ENCODE assay signal across 12 cellular contexts in the genomic region with DNA sequence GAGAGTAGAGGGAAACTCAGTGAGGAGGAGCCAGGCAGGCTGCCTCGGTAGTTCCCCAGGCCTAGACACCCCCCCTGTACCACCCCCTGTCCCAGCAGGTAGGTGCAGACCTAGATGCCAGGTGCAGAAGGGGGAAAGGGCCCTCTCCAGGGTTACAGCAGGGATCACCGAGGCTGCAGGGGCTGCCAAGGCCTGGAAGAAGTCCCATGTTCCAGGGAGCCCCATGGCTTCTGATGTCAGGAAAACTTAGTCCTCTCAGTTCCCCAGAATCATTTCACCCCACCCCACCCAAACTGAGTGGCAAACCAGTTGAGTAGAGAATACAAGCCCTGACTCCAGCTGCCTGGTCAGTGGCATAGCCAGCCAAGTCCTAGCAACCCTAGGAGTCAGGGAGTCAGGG. TPM values are rescaled to one million over a fixed set of nuclear protein-coding genes. Genes with fewer than 3 reads are reported as not detected.
A peak's percentile ranks its signal among the peaks of the same experiment; 100 is the strongest.
DNase-seq lines count a peak whose midpoint lies in the region; ATAC-seq and TF ChIP-seq lines count a peak whose summit lies in the region.
"Had no signal": no experiment of that assay in that cellular context is flagged by ENCODE, and none has a peak within 500 bp of the region (broad histone marks: within the 10 kb centered on the region; RNA-seq: fewer than 3 reads in every experiment).

No MANE protein-coding gene starts in this region.

- TF ChIP-seq POLR2A in tibial nerve (IDR thresholded peaks at IDR 0.05), result no peak

- DNase-seq in activated naive CD8-positive, alpha-beta T cell treated with anti-CD3 and anti-CD28 coated beads, Interleukin-2, amount 50 U/mL, for 24 hours, result no peak
- DNase-seq in neural progenitor cell (ENCODE audit: low spot score) (no peak), tibial nerve (ENCODE audit: low spot score in 2 of 2) (no peak), omental fat pad (ENCODE audit: low spot score) (no peak)
- DNase-seq: ACHN, left colon, NCI-H510A had no signal

- H4K20me1 ChIP-seq in neural progenitor cell (ENCODE audit: low read depth), result peaks cover 21% of the 10 kb centered on the region

- H3K4me2 ChIP-seq in neural progenitor cell, result peak overlapping the region; percentile 84

- no peaks in the 10 kb centered on the region for H3K9me3 Mint-ChIP-seq in activated naive CD8-positive, alpha-beta T cell (ENCODE audit: low read depth)
- H3K9me3 Mint-ChIP-seq in activated naive CD8-positive, alpha-beta T cell treated with anti-CD3 and anti-CD28 coated beads, Interleukin-2, amount 50 U/mL, for 24 hours, result no peaks in the 10 kb centered on the region
- no peaks in the 10 kb centered on the region for H3K9me3 Mint-ChIP-seq in neural progenitor cell

- H3K4me1 ChIP-seq in neural progenitor cell (peaks cover 38% of the 10 kb centered on the region), tibial nerve (peaks cover 0 to 97% (median 74%) of the 10 kb centered on the region in 4 donors)

- WGBS in tibial nerve, 2 donors, result 10 to 39% methylated on average over 2 of the region's 2 CpGs

- H3K27ac ChIP-seq in cingulate gyrus (ENCODE audit: low read depth, low read length), result peak overlapping the region; percentile 100
- H3K27ac ChIP-seq in neural progenitor cell, result peak overlapping the region; percentile 97
- peak overlapping the region; percentile 91 to 98 (median 97) for H3K27ac ChIP-seq in tibial nerve

- ATAC-seq in activated naive CD8-positive, alpha-beta T cell treated with anti-CD3 and anti-CD28 coated beads, Interleukin-2, amount 50 U/mL, for 24 hours, result no peak
- ATAC-seq in omental fat pad (ENCODE audit: low FRiP score), result no peak
- ATAC-seq in HG03439 (IDR thresholded peaks at IDR 0.05; ENCODE audit: unreplicated experiment), result no peak
- no peak for ATAC-seq in HG03095 (IDR thresholded peaks at IDR 0.05; ENCODE audit: unreplicated experiment)
- ATAC-seq: left colon had no signal

- peaks cover 79% of the 10 kb centered on the region for H3F3A ChIP-seq in neural progenitor cell (ENCODE audit: low read depth)

- no peak overlapping the region for H3K4me3 ChIP-seq in neural progenitor cell
- H3K4me3 ChIP-seq in tibial nerve, result peak overlapping the region in 1 of 4 donors; percentile 60

- H3K9ac ChIP-seq in neural progenitor cell, result no peak overlapping the region

- TF ChIP-seq EP300 in tibial nerve (IDR thresholded peaks at IDR 0.05), result no peak

- no peak for TF ChIP-seq CTCF in neural progenitor cell (IDR thresholded peaks at IDR 0.05)
- TF ChIP-seq CTCF in tibial nerve (IDR thresholded peaks at IDR 0.05), result no peak
- TF ChIP-seq CTCF in omental fat pad (IDR thresholded peaks at IDR 0.05), result no peak

- no peaks in the 10 kb centered on the region for H3K9me3 ChIP-seq in neural progenitor cell (ENCODE audit: low read depth)
- no peaks in the 10 kb centered on the region for H3K9me3 ChIP-seq in tibial nerve

- H3K36me3 ChIP-seq in neural progenitor cell, result no peaks in the 10 kb centered on the region
- H3K36me3 ChIP-seq in tibial nerve, result peaks cover 0 to 21% (median 12%) of the 10 kb centered on the region in 3 donors

- no peaks in the 10 kb centered on the region for H3K27me3 ChIP-seq in neural progenitor cell
- no peaks in the 10 kb centered on the region for H3K27me3 ChIP-seq in tibial nerve

- H3K27ac Mint-ChIP-seq in activated naive CD8-positive, alpha-beta T cell, result no peak overlapping the region
- H3K27ac Mint-ChIP-seq in activated naive CD8-positive, alpha-beta T cell treated with anti-CD3 and anti-CD28 coated beads, Interleukin-2, amount 50 U/mL, for 24 hours, result no peak overlapping the region
- peak overlapping the region; percentile 96 for H3K27ac Mint-ChIP-seq in neural progenitor cell

- peaks cover 4% of the 10 kb centered on the region for H3K36me3 Mint-ChIP-seq in activated naive CD8-positive, alpha-beta T cell
- H3K36me3 Mint-ChIP-seq in activated naive CD8-positive, alpha-beta T cell treated with anti-CD3 and anti-CD28 coated beads, Interleukin-2, amount 50 U/mL, for 24 hours (ENCODE audit: low read depth), result peaks cover 10% of the 10 kb centered on the region
- peaks cover 12% of the 10 kb centered on the region for H3K36me3 Mint-ChIP-seq in neural progenitor cell

- peaks cover 4% of the 10 kb centered on the region for H3K4me1 Mint-ChIP-seq in activated naive CD8-positive, alpha-beta T cell (ENCODE audit: low read depth)
- peaks cover 4% of the 10 kb centered on the region for H3K4me1 Mint-ChIP-seq in activated naive CD8-positive, alpha-beta T cell treated with anti-CD3 and anti-CD28 coated beads, Interleukin-2, amount 50 U/mL, for 24 hours
- peaks cover 80% of the 10 kb centered on the region for H3K4me1 Mint-ChIP-seq in neural progenitor cell

- no peak overlapping the region for H2AFZ ChIP-seq in neural progenitor cell (replicated peaks)

- H3K79me2 ChIP-seq in neural progenitor cell (ENCODE audit: low read depth), result no peaks in the 10 kb centered on the region

- no peaks in the 10 kb centered on the region for H3K27me3 Mint-ChIP-seq in activated naive CD8-positive, alpha-beta T cell
- peaks cover 4% of the 10 kb centered on the region for H3K27me3 Mint-ChIP-seq in activated naive CD8-positive, alpha-beta T cell treated with anti-CD3 and anti-CD28 coated beads, Interleukin-2, amount 50 U/mL, for 24 hours
- peaks cover 12% of the 10 kb centered on the region for H3K27me3 Mint-ChIP-seq in neural progenitor cell (ENCODE audit: insufficient read depth, low read depth)

- H3K4me3 Mint-ChIP-seq in activated naive CD8-positive, alpha-beta T cell, result peak overlapping the region; percentile 54
- H3K4me3 Mint-ChIP-seq in activated naive CD8-positive, alpha-beta T cell treated with anti-CD3 and anti-CD28 coated beads, Interleukin-2, amount 50 U/mL, for 24 hours, result no peak overlapping the region
- H3K4me3 Mint-ChIP-seq in neural progenitor cell, result peak overlapping the region; percentile 61

RNA-seq across cellular contexts. Expression of a gene that starts 7.4 kb away (rescaled TPM):
- total RNA-seq in neural progenitor cell (ENCODE audit: low replicate concordance) (0.80 and 8.6 TPM in 2 replicates), tibial nerve (100 to 1,000 TPM; 251 to 334 (median 261) TPM), omental fat pad (10 to 100 TPM; 14.2 to 94.1 (median 45.4) TPM)

RNA-seq across cellular contexts. Expression of a gene that starts 17.4 kb away (rescaled TPM):
- total RNA-seq in neural progenitor cell (ENCODE audit: low replicate concordance), result 0.37 TPM in 1 of 2 replicates, not detected in the other
- 1 to 10 TPM; 2.0 to 3.1 (median 2.5) TPM for total RNA-seq in tibial nerve
- total RNA-seq in omental fat pad, result not detected
- total RNA-seq: left colon, M059J had no signal

RNA-seq across cellular contexts. Expression of a gene that starts 25.5 kb away (rescaled TPM):
- 249 and 321 TPM in 2 replicates for total RNA-seq in neural progenitor cell (ENCODE audit: low replicate concordance)
- total RNA-seq in tibial nerve, result 100 to 1,000 TPM; 201 to 265 (median 243) TPM
- total RNA-seq in omental fat pad, result 100 to 1,000 TPM; 157 to 305 (median 241) TPM

RNA-seq across cellular contexts. Expression of a gene that starts 30.7 kb away (rescaled TPM):
- 26.4 and 45.6 TPM in 2 replicates for total RNA-seq in neural progenitor cell (ENCODE audit: low replicate concordance)
- 100 to 1,000 TPM in 1 of 4 donors, 10 to 100 TPM in 3; 42.0 to 129 (median 56.2) TPM for total RNA-seq in tibial nerve
- 100 to 1,000 TPM in 1 of 4 donors, 10 to 100 TPM in 3; 40.0 to 178 (median 72.2) TPM for total RNA-seq in omental fat pad

RNA-seq across cellular contexts. Expression of a gene that starts 37.7 kb away (rescaled TPM):
- total RNA-seq in neural progenitor cell (ENCODE audit: low replicate concordance) (2.2 and 4.9 TPM in 2 replicates), tibial nerve (10 to 100 TPM in 1 of 4 donors, 1 to 10 TPM in 3; 1.2 to 17.9 (median 1.8) TPM), omental fat pad (1 to 10 TPM; 1.9 to 6.2 (median 4.0) TPM)
